ENCODE assay signal across 2 cellular contexts in genomic region chr15:90053685-90054466, GRCh38.
TF ChIP-seq lines count a peak whose summit lies in the region.

No MANE protein-coding gene starts in this region.

TF ChIP-seq in GM23338, 12 proteins besides CTCF, POLR2A, EP300 and RAD21:
- TF ChIP-seq STAT1 (IDR thresholded peaks at IDR 0.05; ENCODE audit: unreplicated experiment) (no peak), EZH2phosphoT487 (IDR thresholded peaks at IDR 0.05; ENCODE audit: unreplicated experiment) (no peak), POLR2AphosphoS5 (IDR thresholded peaks at IDR 0.05; ENCODE audit: low read depth) (no peak), EZH2 (IDR thresholded peaks at IDR 0.05; ENCODE audit: low read depth, unreplicated experiment) (no peak), ZNF331 (CRISPR knock-in tag; IDR thresholded peaks at IDR 0.05; ENCODE audit: low read depth) (no peak), ZNF114 (CRISPR knock-in tag; IDR thresholded peaks at IDR 0.05) (no peak), NANOG (IDR thresholded peaks at IDR 0.05; ENCODE audit: borderline replicate concordance) (no peak), REST (IDR thresholded peaks at IDR 0.05; ENCODE audit: unreplicated experiment) (no peak), CREB1 (CRISPR knock-in tag; IDR thresholded peaks at IDR 0.05; ENCODE audit: low read depth) (no peak), JUNB (IDR thresholded peaks at IDR 0.05; ENCODE audit: unreplicated experiment) (no peak)
- TF ChIP-seq, protein P1, sequence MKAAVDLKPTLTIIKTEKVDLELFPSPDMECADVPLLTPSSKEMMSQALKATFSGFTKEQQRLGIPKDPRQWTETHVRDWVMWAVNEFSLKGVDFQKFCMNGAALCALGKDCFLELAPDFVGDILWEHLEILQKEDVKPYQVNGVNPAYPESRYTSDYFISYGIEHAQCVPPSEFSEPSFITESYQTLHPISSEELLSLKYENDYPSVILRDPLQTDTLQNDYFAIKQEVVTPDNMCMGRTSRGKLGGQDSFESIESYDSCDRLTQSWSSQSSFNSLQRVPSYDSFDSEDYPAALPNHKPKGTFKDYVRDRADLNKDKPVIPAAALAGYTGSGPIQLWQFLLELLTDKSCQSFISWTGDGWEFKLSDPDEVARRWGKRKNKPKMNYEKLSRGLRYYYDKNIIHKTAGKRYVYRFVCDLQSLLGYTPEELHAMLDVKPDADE (IDR thresholded peaks at IDR 0.05) = no peak
- TF ChIP-seq, protein P2, sequence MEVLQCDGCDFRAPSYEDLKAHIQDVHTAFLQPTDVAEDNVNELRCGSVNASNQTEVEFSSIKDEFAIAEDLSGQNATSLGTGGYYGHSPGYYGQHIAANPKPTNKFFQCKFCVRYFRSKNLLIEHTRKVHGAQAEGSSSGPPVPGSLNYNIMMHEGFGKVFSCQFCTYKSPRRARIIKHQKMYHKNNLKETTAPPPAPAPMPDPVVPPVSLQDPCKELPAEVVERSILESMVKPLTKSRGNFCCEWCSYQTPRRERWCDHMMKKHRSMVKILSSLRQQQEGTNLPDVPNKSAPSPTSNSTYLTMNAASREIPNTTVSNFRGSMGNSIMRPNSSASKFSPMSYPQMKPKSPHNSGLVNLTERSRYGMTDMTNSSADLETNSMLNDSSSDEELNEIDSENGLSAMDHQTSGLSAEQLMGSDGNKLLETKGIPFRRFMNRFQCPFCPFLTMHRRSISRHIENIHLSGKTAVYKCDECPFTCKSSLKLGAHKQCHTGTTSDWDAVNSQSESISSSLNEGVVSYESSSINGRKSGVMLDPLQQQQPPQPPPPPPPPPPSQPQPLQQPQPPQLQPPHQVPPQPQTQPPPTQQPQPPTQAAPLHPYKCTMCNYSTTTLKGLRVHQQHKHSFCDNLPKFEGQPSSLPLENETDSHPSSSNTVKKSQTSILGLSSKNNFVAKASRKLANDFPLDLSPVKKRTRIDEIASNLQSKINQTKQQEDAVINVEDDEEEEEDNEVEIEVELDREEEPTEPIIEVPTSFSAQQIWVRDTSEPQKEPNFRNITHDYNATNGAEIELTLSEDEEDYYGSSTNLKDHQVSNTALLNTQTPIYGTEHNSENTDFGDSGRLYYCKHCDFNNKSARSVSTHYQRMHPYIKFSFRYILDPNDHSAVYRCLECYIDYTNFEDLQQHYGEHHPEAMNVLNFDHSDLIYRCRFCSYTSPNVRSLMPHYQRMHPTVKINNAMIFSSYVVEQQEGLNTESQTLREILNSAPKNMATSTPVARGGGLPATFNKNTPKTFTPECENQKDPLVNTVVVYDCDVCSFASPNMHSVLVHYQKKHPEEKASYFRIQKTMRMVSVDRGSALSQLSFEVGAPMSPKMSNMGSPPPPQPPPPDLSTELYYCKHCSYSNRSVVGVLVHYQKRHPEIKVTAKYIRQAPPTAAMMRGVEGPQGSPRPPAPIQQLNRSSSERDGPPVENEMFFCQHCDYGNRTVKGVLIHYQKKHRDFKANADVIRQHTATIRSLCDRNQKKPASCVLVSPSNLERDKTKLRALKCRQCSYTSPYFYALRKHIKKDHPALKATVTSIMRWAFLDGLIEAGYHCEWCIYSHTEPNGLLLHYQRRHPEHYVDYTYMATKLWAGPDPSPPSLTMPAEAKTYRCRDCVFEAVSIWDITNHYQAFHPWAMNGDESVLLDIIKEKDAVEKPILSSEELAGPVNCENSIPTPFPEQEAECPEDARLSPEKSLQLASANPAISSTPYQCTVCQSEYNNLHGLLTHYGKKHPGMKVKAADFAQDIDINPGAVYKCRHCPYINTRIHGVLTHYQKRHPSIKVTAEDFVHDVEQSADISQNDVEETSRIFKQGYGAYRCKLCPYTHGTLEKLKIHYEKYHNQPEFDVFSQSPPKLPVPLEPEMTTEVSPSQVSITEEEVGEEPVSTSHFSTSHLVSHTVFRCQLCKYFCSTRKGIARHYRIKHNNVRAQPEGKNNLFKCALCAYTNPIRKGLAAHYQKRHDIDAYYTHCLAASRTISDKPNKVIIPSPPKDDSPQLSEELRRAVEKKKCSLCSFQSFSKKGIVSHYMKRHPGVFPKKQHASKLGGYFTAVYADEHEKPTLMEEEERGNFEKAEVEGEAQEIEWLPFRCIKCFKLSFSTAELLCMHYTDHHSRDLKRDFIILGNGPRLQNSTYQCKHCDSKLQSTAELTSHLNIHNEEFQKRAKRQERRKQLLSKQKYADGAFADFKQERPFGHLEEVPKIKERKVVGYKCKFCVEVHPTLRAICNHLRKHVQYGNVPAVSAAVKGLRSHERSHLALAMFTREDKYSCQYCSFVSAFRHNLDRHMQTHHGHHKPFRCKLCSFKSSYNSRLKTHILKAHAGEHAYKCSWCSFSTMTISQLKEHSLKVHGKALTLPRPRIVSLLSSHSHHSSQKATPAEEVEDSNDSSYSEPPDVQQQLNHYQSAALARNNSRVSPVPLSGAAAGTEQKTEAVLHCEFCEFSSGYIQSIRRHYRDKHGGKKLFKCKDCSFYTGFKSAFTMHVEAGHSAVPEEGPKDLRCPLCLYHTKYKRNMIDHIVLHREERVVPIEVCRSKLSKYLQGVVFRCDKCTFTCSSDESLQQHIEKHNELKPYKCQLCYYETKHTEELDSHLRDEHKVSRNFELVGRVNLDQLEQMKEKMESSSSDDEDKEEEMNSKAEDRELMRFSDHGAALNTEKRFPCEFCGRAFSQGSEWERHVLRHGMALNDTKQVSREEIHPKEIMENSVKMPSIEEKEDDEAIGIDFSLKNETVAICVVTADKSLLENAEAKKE (CRISPR knock-in tag; IDR thresholded peaks at IDR 0.05) = no peak

TF ChIP-seq in HepG2, 621 proteins besides CTCF, POLR2A, EP300 and RAD21:
- TF ChIP-seq MYNN (CRISPR knock-in tag; IDR thresholded peaks at IDR 0.05; ENCODE audit: low read depth) = no peak
- TF ChIP-seq ZFP91 (CRISPR knock-in tag; IDR thresholded peaks at IDR 0.05; ENCODE audit: borderline replicate concordance) = 0 out of 2 replicates have a peak, but pooled peaks have one; percentile 23
- TF ChIP-seq ZNF597 (CRISPR knock-in tag; IDR thresholded peaks at IDR 0.05) = no peak
- TF ChIP-seq RFX1 (IDR thresholded peaks at IDR 0.05) = 0 out of 2 replicates have a peak, but pooled peaks have one; percentile 11
